Comparison of ENCODE assay signal across 12 cellular contexts in the genomic region with DNA sequence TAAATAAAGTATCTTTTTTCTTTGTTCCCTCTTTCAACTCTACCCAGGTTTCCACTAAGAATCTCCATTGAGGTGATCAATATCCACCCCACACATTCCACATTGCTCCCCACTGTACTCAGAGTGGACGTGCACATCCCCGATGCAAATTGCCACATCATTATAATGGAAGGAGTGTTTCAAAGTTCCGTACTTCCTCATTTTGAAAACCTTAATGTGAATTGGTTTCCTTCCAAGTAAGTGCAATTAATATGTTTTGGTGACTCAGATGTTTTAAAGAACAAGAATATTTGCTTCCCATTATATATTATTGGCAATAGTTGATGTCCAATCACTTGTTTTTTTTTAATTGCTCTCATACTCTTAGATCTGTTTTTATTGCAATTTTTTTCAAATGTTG.
"Had no signal": no experiment of that assay in that cellular context is flagged by ENCODE, and none has a peak within 500 bp of the region (broad histone marks: within the 10 kb centered on the region; RNA-seq: fewer than 3 reads in every experiment).

No MANE protein-coding gene starts in this region.

- DNase-seq: activated CD4-positive, alpha-beta T cell treated with anti-CD3 and anti-CD28 coated beads, Interleukin-2, amount 50 U/mL, for 1 hour; activated CD8-positive, alpha-beta memory T cell treated with anti-CD3 and anti-CD28 coated beads for 24 hours; activated CD8-positive, alpha-beta memory T cell treated with anti-CD3 and anti-CD28 coated beads, Interleukin-2, amount 50 U/mL, for 48 hours; activated gamma-delta T cell; activated T-cell treated with anti-CD3 and anti-CD28 coated beads, Interleukin-2, amount 50 U/mL, for 48 hours; head of caudate nucleus; immature natural killer cell; left ventricle myocardium superior; naive B cell; stimulated activated naive CD4-positive, alpha-beta T cell; upper lobe of right lung had no signal

- ATAC-seq: activated CD4-positive, CD25-positive, alpha-beta regulatory T cell treated with anti-CD3 and anti-CD28 coated beads, Interleukin-2, amount 50 U/mL, for 24 hours; left ventricle myocardium superior; upper lobe of right lung had no signal
